ENCODE assay signal across 1 cellular context in genomic region chr6:43817192-43817591, GRCh38.
A peak's percentile ranks its signal among the peaks of the same experiment; 100 is the strongest.
TF ChIP-seq lines count a peak whose summit lies in the region.

No MANE protein-coding gene starts in this region.

TF ChIP-seq in K562, 482 proteins besides CTCF, POLR2A, EP300 and RAD21 (continued from another document):
- TF ChIP-seq GMEB1 (CRISPR knock-in tag; IDR thresholded peaks at IDR 0.05) (no peak), SNAPC5 (CRISPR knock-in tag; IDR thresholded peaks at IDR 0.05) (no peak), ZMIZ1 (IDR thresholded peaks at IDR 0.05; ENCODE audit: low read depth in 2 of 2, low read length in 2 of 2) (no peak), JUNB (CRISPR knock-in tag; conservative IDR thresholded peaks at IDR 0.05) (no peak), BDP1 (IDR thresholded peaks at IDR 0.05; ENCODE audit: insufficient read depth, insufficient read length) (no peak), RNF219 (CRISPR knock-in tag; IDR thresholded peaks at IDR 0.05) (no peak), BHLHE40 (IDR thresholded peaks at IDR 0.05; ENCODE audit: low read length) (peak; percentile 41; the same call in 1 of the 2 replicates), NONO (IDR thresholded peaks at IDR 0.05; ENCODE audit: low read depth in 2 of 2, low read length in 1 of 2) (no peak), NFXL1 (CRISPR knock-in tag; IDR thresholded peaks at IDR 0.05) (no peak), XRCC3 (IDR thresholded peaks at IDR 0.05) (no peak), RBBP5 (IDR thresholded peaks at IDR 0.05; ENCODE audit: borderline replicate concordance, insufficient read depth, low read length, poor library complexity, severe bottlenecking) (no peak), RFX1 (IDR thresholded peaks at IDR 0.05) (no peak), GABPB2 (CRISPR knock-in tag; conservative IDR thresholded peaks at IDR 0.05) (no peak), TRIM28 (IDR thresholded peaks at IDR 0.05) (no peak), SETDB1 (IDR thresholded peaks at IDR 0.05; ENCODE audit: low read length) (no peak), STAG1 (CRISPR knock-in tag; IDR thresholded peaks at IDR 0.05; ENCODE audit: borderline replicate concordance) (no peak), MTA3 (IDR thresholded peaks at IDR 0.05; ENCODE audit: borderline replicate concordance) (0 out of 2 replicates have a peak, but pooled peaks have one; percentile 34), TRIM24 (IDR thresholded peaks at IDR 0.05) (no peak), KLF13 (tag; IDR thresholded peaks at IDR 0.05; ENCODE audit: borderline replicate concordance, low read depth) (no peak), HNRNPUL1 (IDR thresholded peaks at IDR 0.05; ENCODE audit: low read length) (no peak), KLF16 (IDR thresholded peaks at IDR 0.05) (0 out of 2 replicates have a peak, but pooled peaks have one; percentile 7), BRD4 (IDR thresholded peaks at IDR 0.05) (no peak), ZNF584 (CRISPR knock-in tag; IDR thresholded peaks at IDR 0.05; ENCODE audit: low read depth) (no peak), CBFA2T2 (conservative IDR thresholded peaks at IDR 0.05) (no peak)
